In the genomic region with DNA sequence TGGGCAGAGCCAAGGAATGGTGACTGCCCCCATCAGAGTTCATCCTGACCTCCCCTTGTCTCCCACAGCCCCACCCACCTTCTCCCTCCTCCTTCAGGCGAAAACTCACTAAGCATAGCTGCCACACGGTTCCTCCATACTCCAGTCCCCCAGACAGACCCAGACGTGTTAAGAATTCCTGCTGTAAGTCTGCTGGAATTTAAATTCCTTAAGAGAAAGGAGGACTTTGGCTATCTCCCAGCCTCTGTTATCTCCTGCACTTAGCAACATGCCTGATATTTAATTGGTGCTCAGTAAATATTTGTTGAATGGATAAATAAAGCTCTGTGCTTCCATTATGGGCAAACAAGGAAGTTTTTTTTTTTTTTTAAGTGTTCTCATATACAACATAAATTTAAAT, we compare ENCODE assay signal across 1 cellular context.
TF ChIP-seq lines count a peak whose summit lies in the region.

No MANE protein-coding gene starts in this region.

TF ChIP-seq in WTC11, 78 proteins besides CTCF, POLR2A, EP300 and RAD21 (continued from another document):
- TF ChIP-seq GRHL2 (CRISPR knock-in tag; IDR thresholded peaks at IDR 0.05; ENCODE audit: insufficient replicate concordance, severe bottlenecking) (no peak), ELF4 (CRISPR knock-in tag; IDR thresholded peaks at IDR 0.05; ENCODE audit: low read depth) (no peak)
